1 cellular context compared by ENCODE assay signal in genomic region chr3:50078622-50079021, GRCh38.
TF ChIP-seq lines count a peak whose summit lies in the region.

No MANE protein-coding gene starts in this region.

TF ChIP-seq in HepG2, 621 proteins besides CTCF, POLR2A, EP300 and RAD21 (continued from another document):
- peak; percentile 85 for TF ChIP-seq PRDM15 (CRISPR knock-in tag; IDR thresholded peaks at IDR 0.05)
